8 cellular contexts compared by ENCODE assay signal in the genomic region with DNA sequence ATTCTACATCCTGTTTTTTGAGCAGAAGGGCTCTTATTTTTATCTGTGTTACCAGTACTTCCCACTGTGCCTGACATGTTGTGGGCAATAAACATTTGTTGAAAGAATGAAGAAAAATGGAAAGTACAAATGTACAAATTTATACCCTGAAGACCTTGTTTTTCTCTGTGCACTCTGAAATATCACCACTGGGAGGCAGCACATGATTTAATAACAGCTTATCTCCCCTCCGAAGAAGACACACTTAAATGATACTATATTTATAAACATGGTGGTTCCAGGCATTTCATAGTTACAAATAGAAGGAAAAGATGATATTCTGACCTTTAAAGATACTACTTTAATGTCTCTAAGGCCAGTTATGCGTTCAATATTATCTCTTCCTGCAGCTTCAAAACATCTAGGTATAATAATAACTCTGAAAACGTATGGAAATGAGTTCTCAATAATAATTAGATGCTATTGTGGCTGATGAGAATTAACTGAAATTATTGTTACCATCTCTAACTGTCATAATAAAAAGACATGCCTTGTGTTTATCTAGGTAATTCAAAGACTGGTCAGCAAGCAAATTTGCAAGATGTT. TPM values are rescaled to one million over a fixed set of nuclear protein-coding genes. Genes with fewer than 3 reads are reported as not detected.
DNase-seq lines count a peak whose midpoint lies in the region; ATAC-seq, FAIRE-seq and TF ChIP-seq lines count a peak whose summit lies in the region.

No MANE protein-coding gene starts in this region.

- no peak overlapping the region for H3K4me3 Mint-ChIP-seq in immature natural killer cell

- peak; percentile 80 for FAIRE-seq in D721Med (lab: Jason Lieb, UNC)

- no peak overlapping the region for H3K27ac Mint-ChIP-seq in immature natural killer cell

- in situ Hi-C loops in astrocyte of the cerebellum (cut with HindIII; ENCODE audit: low sequenced_read_pairs): no loop called here

- no peaks in the 10 kb centered on the region for H3K36me3 Mint-ChIP-seq in immature natural killer cell

- ATAC-seq in GM21447 (IDR thresholded peaks at IDR 0.05; ENCODE audit: unreplicated experiment) (peak; percentile 75), GM19467 (IDR thresholded peaks at IDR 0.05; ENCODE audit: unreplicated experiment) (no peak)

- peak; percentile 19 for DNase-seq in D721Med (ENCODE audit: insufficient read length, low spot score)
- peak; percentile 52 for DNase-seq in SK-N-DZ (ENCODE audit: low spot score)
- peak; percentile 58 for DNase-seq in astrocyte of the cerebellum (ENCODE audit: low read depth)
- DNase-seq in immature natural killer cell: peak; percentile 10 to 36 (median 16)
- peak; percentile 45 to 73 for DNase-seq in stimulated activated CD4-positive, alpha-beta T cell treated with anti-CD3 and anti-CD28 coated beads, Interleukin-2, amount 100 ng/mL, for 24 hours

- H3K4me3 ChIP-seq in astrocyte of the cerebellum (ENCODE audit: low read depth, low read length): no peak overlapping the region

- peaks cover 0 to 1% (median 0%) of the 10 kb centered on the region in 3 donors for H3K27me3 Mint-ChIP-seq in immature natural killer cell (ENCODE audit: low read depth in 3 of 3)

- H3K9me3 Mint-ChIP-seq in immature natural killer cell: no peaks in the 10 kb centered on the region

- TF ChIP-seq CTCF in D721Med (IDR thresholded peaks at IDR 0.05; ENCODE audit: insufficient read depth, missing control alignments) (peak; percentile 84), LNCAP (IDR thresholded peaks at IDR 0.05) (peak; percentile 82), astrocyte of the cerebellum (IDR thresholded peaks at IDR 0.05; ENCODE audit: low read depth, low read length, missing control alignments) (peak; percentile 59)

- H3K4me1 Mint-ChIP-seq in immature natural killer cell: no peaks in the 10 kb centered on the region

RNA-seq across cellular contexts. Expression of a gene that starts 12.8 kb away (rescaled TPM):
- 0.19 and 0.76 TPM in 2 replicates for polyA plus RNA-seq in SK-N-DZ (2014; cell fraction: cytosol; rRNA removed)
- polyA plus RNA-seq in SK-N-DZ (2014; cell fraction: nucleus; rRNA removed): 0.32 and 3.9 TPM in 2 replicates
- polyA plus RNA-seq in immature natural killer cell: not detected

RNA-seq across cellular contexts. Expression of a gene that starts 36.0 kb away (rescaled TPM):
- polyA plus RNA-seq in SK-N-DZ (2014; cell fraction: cytosol; rRNA removed): not detected in 2 replicates
- not detected in 2 replicates for polyA plus RNA-seq in SK-N-DZ (2014; cell fraction: nucleus; rRNA removed)
- polyA plus RNA-seq in immature natural killer cell: not detected
